Comparison of ENCODE assay signal across 14 cellular contexts in the genomic region with DNA sequence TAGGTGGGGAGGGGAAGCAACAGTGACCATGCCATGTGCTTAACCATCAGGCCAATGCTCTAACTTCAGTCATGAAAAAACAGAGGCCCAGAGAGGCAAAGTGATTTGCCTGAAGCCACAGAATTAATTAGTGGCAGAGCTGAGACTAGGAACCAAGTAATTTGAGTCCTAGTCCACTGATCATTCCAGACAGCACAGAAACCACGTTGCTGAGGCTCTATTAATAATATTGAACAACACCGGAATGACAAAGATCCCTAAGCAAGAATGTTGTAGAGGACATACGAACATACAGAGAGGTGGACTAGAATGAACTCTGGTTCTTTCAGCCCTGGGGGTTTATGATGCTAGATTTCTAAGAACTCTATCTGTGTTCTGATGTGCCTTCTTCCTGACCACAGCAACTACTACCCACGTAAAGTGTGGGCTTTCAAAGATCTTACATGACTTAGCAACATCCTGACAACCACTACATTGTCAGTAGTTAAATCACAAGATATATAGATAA.
DNase-seq lines count a peak whose midpoint lies in the region; ATAC-seq and TF ChIP-seq lines count a peak whose summit lies in the region.
"Had no signal": no experiment of that assay in that cellular context is flagged by ENCODE, and none has a peak within 500 bp of the region (broad histone marks: within the 10 kb centered on the region; RNA-seq: fewer than 3 reads in every experiment).

No MANE protein-coding gene starts in this region.

- peaks cover 8% of the 10 kb centered on the region for H3K27me3 ChIP-seq in foreskin keratinocyte
- H3K27me3 ChIP-seq: stomach had no signal

- H3K4me1 ChIP-seq in foreskin keratinocyte = no peaks in the 10 kb centered on the region

- TF ChIP-seq CTCF in GM12865 (IDR thresholded peaks at IDR 0.05; ENCODE audit: insufficient read depth, low read depth, low read length, missing control alignments) (no peak), foreskin keratinocyte (conservative IDR thresholded peaks at IDR 0.05) (no peak)

- H3K27ac ChIP-seq in foreskin keratinocyte = no peak overlapping the region
- H3K27ac ChIP-seq: C4-2B, GM23248, stomach had no signal

- ATAC-seq in GM21423 (IDR thresholded peaks at IDR 0.05; ENCODE audit: unreplicated experiment) = peak; percentile 50
- no peak for ATAC-seq in HG03565 (IDR thresholded peaks at IDR 0.05; ENCODE audit: unreplicated experiment)
- no peak for ATAC-seq in GM19023 (IDR thresholded peaks at IDR 0.05; ENCODE audit: unreplicated experiment)
- no peak for ATAC-seq in foreskin keratinocyte

- DNase-seq in GM12865 (ENCODE audit: low read depth) = peak; percentile 10
- DNase-seq in MV-4-11 (lab: John Stamatoyannopoulos, UW) = peak; percentile 28
- peak; percentile 48 for DNase-seq in central memory CD4-positive, alpha-beta T cell
- no peak for DNase-seq in NCI-H524 (lab: John Stamatoyannopoulos, UW)
- DNase-seq in foreskin keratinocyte = no peak
- DNase-seq: GM23248; kidney glomerular epithelial cell; NK-92 treated with Interleukin-12 subunit alpha and Interleukin-12 subunit beta, amount 100 ng/mL, for 24 hours; occipital lobe; stomach had no signal

- H3K4me3 ChIP-seq in GM12865 (ENCODE audit: low read depth, low read length) = no peak overlapping the region
- H3K4me3 ChIP-seq: GM23248, stomach had no signal

Comparison
In these comparisons a context has a peak if more than half of its experiments do, and no peak if none do; other contexts are left out.
1. DNase-seq: peak in GM12865 (single experiment), MV-4-11 (single experiment) and central memory CD4-positive, alpha-beta T cell (single experiment); none in NCI-H524 (0 of 2) and foreskin keratinocyte (0 of 2).